ENCODE assay signal across 9 cellular contexts in genomic region chr4:145176641-145177432, GRCh38. TPM values are rescaled to one million over a fixed set of nuclear protein-coding genes. Genes with fewer than 3 reads are reported as not detected.
DNase-seq lines count a peak whose midpoint lies in the region; ATAC-seq and TF ChIP-seq lines count a peak whose summit lies in the region.
"Had no signal": no experiment of that assay in that cellular context is flagged by ENCODE, and none has a peak within 500 bp of the region (broad histone marks: within the 10 kb centered on the region; RNA-seq: fewer than 3 reads in every experiment).

No MANE protein-coding gene starts in this region.

- H3K4me3 Mint-ChIP-seq in Calu3 (ENCODE audit: low read depth, unreplicated experiment) (peak overlapping the region; percentile 80), neural progenitor cell (peak overlapping the region; percentile 27)

- TF ChIP-seq POLR2A in GM18505 (IDR thresholded peaks at IDR 0.05; ENCODE audit: borderline replicate concordance, extremely low read depth, insufficient read depth, insufficient read length), result no peak

- H3K27me3 Mint-ChIP-seq in Calu3 (ENCODE audit: unreplicated experiment) (no peaks in the 10 kb centered on the region), neural progenitor cell (ENCODE audit: insufficient read depth, low read depth) (no peaks in the 10 kb centered on the region)

- no peak overlapping the region for H3K9ac ChIP-seq in neural progenitor cell

- peaks cover 8% of the 10 kb centered on the region for H3F3A ChIP-seq in neural progenitor cell (ENCODE audit: low read depth)

- no peaks in the 10 kb centered on the region for H3K9me3 ChIP-seq in neural progenitor cell (ENCODE audit: low read depth)

- H3K36me3 Mint-ChIP-seq in Calu3 (ENCODE audit: insufficient read depth, unreplicated experiment) (peaks cover 60% of the 10 kb centered on the region), neural progenitor cell (peaks cover 17% of the 10 kb centered on the region)

- peak overlapping the region; percentile 79 for H3K4me3 ChIP-seq in coronary artery
- H3K4me3 ChIP-seq in neural progenitor cell, result no peak overlapping the region

- intact Hi-C loops in Calu3 (cut with micrococcal nuclease; ENCODE audit: unreplicated experiment), result no loop called here

- CTCF ChIA-PET in Calu3 (lab: Charles Lee), result no interaction called here

- peak overlapping the region; percentile 94 for H3K4me2 ChIP-seq in neural progenitor cell

- H3K36me3 ChIP-seq in neural progenitor cell, result no peaks in the 10 kb centered on the region

- peaks cover 25% of the 10 kb centered on the region for H3K4me1 ChIP-seq in neural progenitor cell

- no peak for DNase-seq in Calu3
- peak; percentile 53 for DNase-seq in NCI-H2029 (lab: John Stamatoyannopoulos, UW)
- no peak for DNase-seq in coronary artery (ENCODE audit: low spot score)
- DNase-seq in neural progenitor cell (ENCODE audit: low spot score), result no peak
- DNase-seq in HuH-7.5 (ENCODE audit: low spot score), result no peak
- DNase-seq: NCI-H524 treated with DMSO at 0.1 percent for 48 hours had no signal

- H3K4me1 Mint-ChIP-seq in Calu3 (ENCODE audit: low read depth, unreplicated experiment), result peaks cover 6% of the 10 kb centered on the region
- peaks cover 21% of the 10 kb centered on the region for H3K4me1 Mint-ChIP-seq in neural progenitor cell

- H3K27ac Mint-ChIP-seq in Calu3 (ENCODE audit: unreplicated experiment), result peak overlapping the region; percentile 81
- no peak overlapping the region for H3K27ac Mint-ChIP-seq in neural progenitor cell

- TF ChIP-seq CTCF in Calu3 (IDR thresholded peaks at IDR 0.05; ENCODE audit: unreplicated experiment), result no peak
- no peak for TF ChIP-seq CTCF in coronary artery (IDR thresholded peaks at IDR 0.05)
- TF ChIP-seq CTCF in neural progenitor cell (IDR thresholded peaks at IDR 0.05), result no peak

- H3K27ac ChIP-seq in coronary artery (peak overlapping the region; percentile 44 to 97), neural progenitor cell (no peak overlapping the region)

- peaks cover 54% of the 10 kb centered on the region for H4K20me1 ChIP-seq in neural progenitor cell (ENCODE audit: low read depth)

- no peak overlapping the region for H2AFZ ChIP-seq in neural progenitor cell (replicated peaks)

- ATAC-seq in GM18505 (IDR thresholded peaks at IDR 0.05; ENCODE audit: unreplicated experiment) (no peak), HG03457 (IDR thresholded peaks at IDR 0.05; ENCODE audit: unreplicated experiment) (no peak), HG02970 (IDR thresholded peaks at IDR 0.05; ENCODE audit: low FRiP score, unreplicated experiment) (no peak)

- no TSS peak for BruUV-seq in Calu3 (replicated peaks; lab: Mats Ljungman, UMichigan)

- H3K9me3 Mint-ChIP-seq in Calu3 (ENCODE audit: low read depth, unreplicated experiment), result no peaks in the 10 kb centered on the region
- H3K9me3 Mint-ChIP-seq in neural progenitor cell, result no peaks in the 10 kb centered on the region

- H3K27me3 ChIP-seq in neural progenitor cell, result no peaks in the 10 kb centered on the region

- H3K79me2 ChIP-seq in neural progenitor cell (ENCODE audit: low read depth), result peaks cover 80% of the 10 kb centered on the region

RNA-seq across cellular contexts. Expression of gene OTUD4, which starts 3.6 kb away (rescaled TPM):
- total RNA-seq in Calu3 (2022) (31.7 and 32.7 TPM in 2 replicates), neural progenitor cell (ENCODE audit: low replicate concordance) (29.4 and 34.3 TPM in 2 replicates)
